ENCODE assay signal across 8 cellular contexts in the genomic region with DNA sequence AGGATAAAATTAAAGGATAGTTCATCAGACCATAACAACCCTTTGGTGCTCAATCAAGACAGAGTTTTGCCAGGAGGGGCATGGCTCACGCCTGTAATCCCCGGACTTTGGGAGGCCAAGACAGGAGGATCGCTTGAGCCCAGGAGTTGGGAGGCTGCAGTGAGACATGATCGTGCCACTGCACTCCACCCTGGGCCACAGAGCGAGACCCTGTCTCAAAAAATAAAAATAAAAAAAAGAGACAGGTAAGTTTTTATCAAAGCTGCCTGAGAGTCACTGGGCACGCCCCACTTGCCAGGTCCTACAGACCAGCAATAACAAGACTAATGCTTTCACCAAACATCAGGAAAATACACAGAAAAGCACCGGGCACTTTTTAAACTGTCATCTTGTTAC. TPM values are rescaled to one million over a fixed set of nuclear protein-coding genes. Genes with fewer than 3 reads are reported as not detected.
DNase-seq lines count a peak whose midpoint lies in the region; ATAC-seq and TF ChIP-seq lines count a peak whose summit lies in the region.

No MANE protein-coding gene starts in this region.

- no peaks in the 10 kb centered on the region for H3K9me3 ChIP-seq in WERI-Rb-1 (ENCODE audit: severe bottlenecking)
- no peaks in the 10 kb centered on the region for H3K9me3 ChIP-seq in spleen

- no peak for TF ChIP-seq POLR2A in spleen (IDR thresholded peaks at IDR 0.05)

- TF ChIP-seq CTCF in GM12875 (IDR thresholded peaks at IDR 0.05; ENCODE audit: borderline replicate concordance, insufficient read depth, low read depth, low read length) = no peak
- no peak for TF ChIP-seq CTCF in WERI-Rb-1 (IDR thresholded peaks at IDR 0.05; ENCODE audit: low read depth, low read length)
- TF ChIP-seq CTCF in foreskin keratinocyte (conservative IDR thresholded peaks at IDR 0.05) = no peak
- no peak for TF ChIP-seq CTCF in spleen (IDR thresholded peaks at IDR 0.05 in 8 of 11, conservative IDR thresholded peaks at IDR 0.05 in 3 of 11)

- intact Hi-C loops in spleen (cut with DNase I; ENCODE audit: low total_unique reads) = loop anchor here (5.0 kb wide), 1 partner anchor 189 kb away; no protein-coding TSS in a partner anchor

- H3K27ac ChIP-seq in WERI-Rb-1 = no peak overlapping the region
- peak overlapping the region; percentile 82 for H3K27ac ChIP-seq in foreskin keratinocyte
- H3K27ac ChIP-seq in spleen = peak overlapping the region; percentile 92 to 99 (median 96)

- H3K27me3 ChIP-seq in WERI-Rb-1 (ENCODE audit: insufficient read depth, low read depth, severe bottlenecking) (no peaks in the 10 kb centered on the region), foreskin keratinocyte (no peaks in the 10 kb centered on the region), spleen (replicated peaks in 1 of 7) (no peaks in the 10 kb centered on the region)

- WGBS in spleen, 5 donors = 54 to 75% (median 72%) methylated on average over 7 of the region's 7 CpGs

- H3K36me3 ChIP-seq in WERI-Rb-1 (no peaks in the 10 kb centered on the region; the same call in 1 of the 2 replicates), spleen (peaks cover 0 to 15% (median 0%) of the 10 kb centered on the region in 6 donors)

- ATAC-seq in HG02852 (IDR thresholded peaks at IDR 0.05; ENCODE audit: unreplicated experiment) = peak; percentile 0
- no peak for ATAC-seq in foreskin keratinocyte

- H3K4me3 ChIP-seq in GM12875 (ENCODE audit: low read depth, low read length) (peak overlapping the region; percentile 85), WERI-Rb-1 (ENCODE audit: low read depth, low read length) (peak overlapping the region; percentile 79), spleen (peak overlapping the region; percentile 44 to 91 (median 66))

- H3K4me1 ChIP-seq in foreskin keratinocyte = peaks cover 14% of the 10 kb centered on the region
- H3K4me1 ChIP-seq in spleen = peaks cover 8 to 52% (median 45%) of the 10 kb centered on the region in 6 donors

- no peak for DNase-seq in WERI-Rb-1
- DNase-seq in foreskin keratinocyte = peak in 1 of 2 donors; percentile 18
- no peak for DNase-seq in spleen
- DNase-seq in NCI-H2196 (lab: John Stamatoyannopoulos, UW; ENCODE audit: unreplicated experiment) = no peak
- DNase-seq in activated gamma-delta T cell treated with Interleukin-2 at 50 U/mL for 16 hours = no peak
- DNase-seq in AG08395 (ENCODE audit: low spot score) = no peak

RNA-seq across cellular contexts. Expression of a gene that starts 0.8 kb away (rescaled TPM):
- total RNA-seq in foreskin keratinocyte (28.4 and 29.9 TPM in 2 replicates), spleen (10 to 100 TPM; 34.0 to 48.6 (median 40.6) TPM)
- polyA plus RNA-seq in foreskin keratinocyte (4.8 and 6.2 TPM in 2 replicates), spleen (10 to 100 TPM in 1 of 3 donors, 1 to 10 TPM in 2; 4.8 to 12.4 (median 8.0) TPM)

RNA-seq across cellular contexts. Expression of a gene that starts 6.4 kb away (rescaled TPM):
- total RNA-seq in foreskin keratinocyte (9.8 and 10.5 TPM in 2 replicates), spleen (10 to 100 TPM; 24.3 to 49.6 (median 36.7) TPM)
- polyA plus RNA-seq in foreskin keratinocyte (2.9 and 3.3 TPM in 2 replicates), spleen (10 to 100 TPM in 2 of 3 donors, 1 to 10 TPM in 1; 9.6 to 16.0 (median 14.1) TPM)

RNA-seq across cellular contexts. Expression of a gene that starts 59.9 kb away (rescaled TPM):
- total RNA-seq in foreskin keratinocyte (9.9 and 11.5 TPM in 2 replicates), spleen (10 to 100 TPM in 6 of 7 donors, 1 to 10 TPM in 1; 8.5 to 17.2 (median 12.7) TPM)
- polyA plus RNA-seq in foreskin keratinocyte (13.4 and 13.5 TPM in 2 replicates), spleen (10 to 100 TPM in 1 of 3 donors, 1 to 10 TPM in 2; 6.2 to 11.5 (median 7.9) TPM)
